ENCODE assay signal across 25 cellular contexts in the genomic region with DNA sequence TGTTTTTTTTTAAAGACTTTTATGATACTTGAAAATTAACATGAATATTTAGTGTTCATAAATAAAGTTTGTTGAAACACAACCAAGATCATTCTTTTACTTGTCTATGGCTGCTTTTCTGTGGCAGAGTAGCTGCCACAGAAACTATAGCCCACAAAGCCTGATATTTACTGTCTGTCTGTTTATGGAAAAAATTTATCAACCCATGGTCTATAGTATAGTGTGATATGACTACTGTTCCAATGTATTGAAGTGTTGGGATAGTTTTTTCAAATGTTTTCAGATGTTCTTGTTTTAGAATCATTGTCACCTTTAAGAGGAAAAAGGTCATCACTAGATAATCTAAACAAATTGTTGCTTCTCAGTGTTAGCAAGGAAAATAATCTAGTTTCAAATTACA.
"Had no signal": no experiment of that assay in that cellular context is flagged by ENCODE, and none has a peak within 500 bp of the region (broad histone marks: within the 10 kb centered on the region; RNA-seq: fewer than 3 reads in every experiment).

No MANE protein-coding gene starts in this region.

- H3K4me2 ChIP-seq: neural progenitor cell had no signal

- H3K36me3 ChIP-seq: ovary, uterus had no signal

- H3K9ac ChIP-seq: neural progenitor cell, parathyroid adenoma had no signal

- H3K4me1 ChIP-seq: neural progenitor cell, parathyroid adenoma, psoas muscle, right lobe of liver, suprapubic skin, testis, tibial artery, transverse colon, upper lobe of right lung, uterus had no signal

- ATAC-seq: naive thymus-derived CD4-positive, alpha-beta T cell; natural killer cell; psoas muscle; right cardiac atrium; right lobe of liver; stimulated activated memory B cell treated with anti-CD40 and anti-IgM and Interleukin-4, amounts not matched to agents 10 μg/mL and 1 μg/mL and 100 μg/mL, for 72 hours; upper lobe of right lung had no signal

- DNase-seq: naive thymus-derived CD4-positive, alpha-beta T cell; natural killer cell; occipital lobe; ovary; posterior cingulate gyrus; psoas muscle; right cardiac atrium; right lobe of liver; sigmoid colon; small intestine; stimulated activated CD4-positive, alpha-beta T cell treated with anti-CD3 and anti-CD28 coated beads, Interleukin-15, amount 100 ng/mL, for 24 hours; stimulated activated CD4-positive, alpha-beta T cell treated with anti-CD3 and anti-CD28 coated beads, Interleukin-2, amount 100 ng/mL, for 24 hours; stimulated activated CD4-positive, alpha-beta T cell treated with anti-CD3 and anti-CD28 coated beads, Interleukin-2, amount 100 ng/mL, for 48 hours; stimulated activated CD4-positive, alpha-beta T cell treated with anti-CD3 and anti-CD28 coated beads, Interleukin-4, amount 100 ng/mL, for 24 hours; stimulated activated naive CD4-positive, alpha-beta T cell; substantia nigra; testis; tibial artery; transverse colon; upper lobe of right lung; uterus had no signal

- H3K27me3 ChIP-seq: neural progenitor cell, ovary, right lobe of liver, sigmoid colon, suprapubic skin, testis, tibial artery, transverse colon, upper lobe of right lung, uterus had no signal

- H2AFZ ChIP-seq: neural progenitor cell, parathyroid adenoma had no signal

- H3K9me3 ChIP-seq: ovary, psoas muscle, right lobe of liver, sigmoid colon, suprapubic skin, testis, tibial artery, transverse colon, upper lobe of right lung, uterus had no signal

- H3K79me2 ChIP-seq: parathyroid adenoma had no signal

- H3K4me3 ChIP-seq: neural progenitor cell, ovary, psoas muscle, right lobe of liver, sigmoid colon, suprapubic skin, testis, tibial artery, transverse colon, upper lobe of right lung, uterus had no signal

- H3K27ac ChIP-seq: neural progenitor cell, ovary, parathyroid adenoma, psoas muscle, right lobe of liver, sigmoid colon, suprapubic skin, testis, tibial artery, transverse colon, upper lobe of right lung, uterus had no signal
